8 cellular contexts compared by ENCODE assay signal in the genomic region with DNA sequence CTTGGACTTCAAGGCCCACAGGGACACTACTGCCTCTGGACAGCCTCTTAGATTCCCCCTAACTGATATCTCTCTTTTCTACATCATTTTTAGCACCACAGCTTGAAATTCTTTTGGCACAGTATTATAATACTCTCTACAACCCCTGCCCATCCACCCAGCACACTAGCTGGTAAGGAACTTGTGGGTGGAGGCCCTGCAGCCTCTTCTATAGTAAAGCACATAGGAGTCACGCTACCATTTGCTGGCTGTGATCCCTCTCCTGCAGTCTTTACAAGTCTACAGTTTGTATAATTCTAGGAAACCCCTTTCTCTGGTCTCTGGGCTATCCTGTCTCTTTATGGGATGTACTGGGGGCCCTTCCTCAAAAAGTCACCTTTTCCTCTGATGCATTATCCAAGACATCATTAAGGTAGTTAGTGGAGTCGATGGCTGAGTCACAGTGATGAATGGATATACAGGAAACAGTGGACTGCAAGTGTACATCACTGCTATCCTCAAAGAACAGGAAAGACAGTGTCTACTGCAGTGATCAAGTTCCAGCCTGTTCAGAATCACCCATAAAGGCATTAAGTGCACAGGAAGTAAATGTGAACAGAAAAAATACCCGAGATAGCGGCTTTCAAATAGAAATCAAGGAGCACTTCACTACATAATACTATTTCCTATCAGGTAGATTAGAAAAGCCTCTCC. TPM values are rescaled to one million over a fixed set of nuclear protein-coding genes. Genes with fewer than 3 reads are reported as not detected.
DNase-seq lines count a peak whose midpoint lies in the region; TF ChIP-seq lines count a peak whose summit lies in the region.

No MANE protein-coding gene starts in this region.

- H3K27me3 ChIP-seq in Peyer's patch (no peaks in the 10 kb centered on the region), osteoblast (ENCODE audit: insufficient read depth, low read length) (no peaks in the 10 kb centered on the region)

- peak overlapping the region in 3 of 4 donors; percentile 8 to 59 (median 19) for H3K27ac ChIP-seq in Peyer's patch
- peak overlapping the region; percentile 46 for H3K27ac ChIP-seq in osteoblast (ENCODE audit: low read depth, low read length)

- no peak overlapping the region for H3K4me3 ChIP-seq in Peyer's patch
- no peak overlapping the region for H3K4me3 ChIP-seq in choroid plexus epithelial cell (ENCODE audit: low read depth, low read length)
- no peak overlapping the region for H3K4me3 ChIP-seq in osteoblast (ENCODE audit: insufficient read depth, low read length)

- no peaks in the 10 kb centered on the region for H3K9me3 ChIP-seq in Peyer's patch
- no peaks in the 10 kb centered on the region for H3K9me3 ChIP-seq in osteoblast (ENCODE audit: low read depth, low read length)

- H3K4me1 ChIP-seq in Peyer's patch (peaks cover 0 to 16% (median 5%) of the 10 kb centered on the region in 4 donors), osteoblast (ENCODE audit: insufficient read depth, low read length) (peaks cover 51% of the 10 kb centered on the region)

- H3K79me2 ChIP-seq in osteoblast (ENCODE audit: insufficient read depth, low read length): peaks cover 52% of the 10 kb centered on the region

- peak; percentile 74 for DNase-seq in DMS53 treated with DMSO at 0.1 percent for 48 hours (lab: John Stamatoyannopoulos, UW; ENCODE audit: unreplicated experiment)
- DNase-seq in Peyer's patch: no peak
- peak; percentile 33 for DNase-seq in choroid plexus epithelial cell (ENCODE audit: low read depth)
- DNase-seq in osteoblast (ENCODE audit: insufficient read length, low spot score, missing footprints): no peak
- no peak for DNase-seq in SW 1271 (lab: John Stamatoyannopoulos, UW)
- DNase-seq in hippocampal formation (lab: John Stamatoyannopoulos, UW): no peak
- DNase-seq in NCI-H2227 treated with DMSO at 0.1 percent for 48 hours (lab: John Stamatoyannopoulos, UW): no peak
- DNase-seq in amygdala (lab: John Stamatoyannopoulos, UW): no peak

- no peak for TF ChIP-seq POLR2A in Peyer's patch (IDR thresholded peaks at IDR 0.05)

- H2AFZ ChIP-seq in osteoblast (ENCODE audit: low read length): no peak overlapping the region

- no peak overlapping the region for H3K4me2 ChIP-seq in osteoblast (ENCODE audit: insufficient read depth, low read length)

- TF ChIP-seq CTCF in Peyer's patch (IDR thresholded peaks at IDR 0.05) (no peak), choroid plexus epithelial cell (conservative IDR thresholded peaks at IDR 0.05; ENCODE audit: low read depth, low read length) (no peak), osteoblast (IDR thresholded peaks at IDR 0.05; ENCODE audit: extremely low read depth, low read depth, low read length) (no peak)

- H4K20me1 ChIP-seq in osteoblast (ENCODE audit: insufficient read depth, low read length): peaks cover 10% of the 10 kb centered on the region

- peaks cover 0 to 31% (median 0%) of the 10 kb centered on the region in 3 donors for H3K36me3 ChIP-seq in Peyer's patch
- H3K36me3 ChIP-seq in osteoblast (ENCODE audit: insufficient read depth, low read length): peaks cover 64% of the 10 kb centered on the region

RNA-seq across cellular contexts. Expression of a gene that starts 54.4 kb away (rescaled TPM):
- total RNA-seq in Peyer's patch (10 to 100 TPM; 16.0 to 66.8 (median 17.7) TPM), osteoblast (95.2 and 109 TPM in 2 replicates)

Comparison
In these comparisons a context has a peak if more than half of its experiments do, and no peak if none do; other contexts are left out.
1. DNase-seq: peak in DMS53 treated with DMSO at 0.1 percent for 48 hours (single experiment) and choroid plexus epithelial cell (single experiment); none in Peyer's patch (0 of 3), osteoblast (single experiment), SW 1271 (0 of 2), hippocampal formation (0 of 2), NCI-H2227 treated with DMSO at 0.1 percent for 48 hours (single experiment) and amygdala (0 of 56).